Comparison of ENCODE assay signal across 4 cellular contexts in genomic region chrX:39401483-39402110, GRCh38.
"Had no signal": no experiment of that assay in that cellular context is flagged by ENCODE, and none has a peak within 500 bp of the region (broad histone marks: within the 10 kb centered on the region; RNA-seq: fewer than 3 reads in every experiment).

No MANE protein-coding gene starts in this region.

- H3K4me3 Mint-ChIP-seq: GM23338, H9 had no signal

- H3K4me1 Mint-ChIP-seq: GM23338 had no signal

- H3K27ac Mint-ChIP-seq: GM23338, H9 had no signal

- ATAC-seq: GM23338 had no signal

- H3K9me3 Mint-ChIP-seq: GM23338 had no signal

- DNase-seq: H9, HCEC 1CT, IMR-90 had no signal
